1 cellular context compared by ENCODE assay signal in the genomic region with DNA sequence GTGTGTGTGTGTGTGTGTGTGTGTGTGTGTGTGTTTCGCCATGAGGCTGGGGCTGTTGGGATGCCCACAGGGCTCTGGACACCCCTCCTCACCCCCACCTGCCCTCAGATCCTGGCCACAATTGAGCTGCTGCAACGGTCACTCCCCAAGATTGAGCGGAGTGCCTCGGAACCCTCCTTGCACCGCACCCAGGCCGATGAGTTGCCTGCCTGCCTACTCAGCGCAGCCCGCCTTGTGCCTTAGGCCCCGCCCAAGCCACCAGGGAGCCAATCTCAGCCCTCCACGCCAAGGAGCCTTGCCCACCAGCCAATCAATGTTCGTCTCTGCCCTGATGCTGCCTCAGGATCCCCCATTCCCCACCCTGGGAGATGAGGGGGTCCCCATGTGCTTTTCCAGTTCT.
TF ChIP-seq lines count a peak whose summit lies in the region.

No MANE protein-coding gene starts in this region.

TF ChIP-seq in endothelial cell of umbilical vein, 7 proteins besides CTCF, POLR2A, EP300 and RAD21:
- TF ChIP-seq EZH2 (IDR thresholded peaks at IDR 0.05; ENCODE audit: borderline replicate concordance, low read depth, low read length, severe bottlenecking) (no peak), POLR2AphosphoS5 (IDR thresholded peaks at IDR 0.05; ENCODE audit: insufficient read depth, low read depth, low read length) (no peak), GATA2 (IDR thresholded peaks at IDR 0.05; ENCODE audit: insufficient read depth, insufficient read length, low read depth, low read length) (no peak), FOS (IDR thresholded peaks at IDR 0.05; ENCODE audit: borderline replicate concordance, insufficient read depth, low read length) (no peak), JUN (IDR thresholded peaks at IDR 0.05; ENCODE audit: borderline replicate concordance, insufficient read depth, insufficient read length, low read depth) (no peak), MYC (IDR thresholded peaks at IDR 0.05; ENCODE audit: low read depth, low read length) (no peak)
- TF ChIP-seq, protein P1, sequence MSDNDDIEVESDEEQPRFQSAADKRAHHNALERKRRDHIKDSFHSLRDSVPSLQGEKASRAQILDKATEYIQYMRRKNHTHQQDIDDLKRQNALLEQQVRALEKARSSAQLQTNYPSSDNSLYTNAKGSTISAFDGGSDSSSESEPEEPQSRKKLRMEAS (IDR thresholded peaks at IDR 0.05; ENCODE audit: insufficient read depth, insufficient read length) = no peak
